ENCODE assay signal across 11 cellular contexts in the genomic region with DNA sequence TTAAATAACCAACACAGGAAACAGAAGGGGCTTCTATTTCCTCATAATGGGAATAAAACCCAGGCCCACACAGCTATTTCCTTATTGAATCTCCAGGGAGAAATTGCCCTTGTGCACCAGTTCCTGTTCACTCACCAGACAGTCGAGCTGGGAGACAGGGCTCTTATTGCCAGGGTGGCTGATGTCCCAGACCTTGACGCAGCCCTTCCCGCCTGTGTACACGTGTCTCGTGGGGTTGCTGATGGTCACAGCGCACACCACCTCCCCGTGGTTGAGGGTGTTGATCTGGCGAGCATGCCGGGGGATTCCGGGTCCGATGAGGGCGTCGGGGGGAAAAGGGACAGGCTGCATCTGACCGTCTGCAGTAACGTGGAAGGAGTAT.
DNase-seq lines count a peak whose midpoint lies in the region; ATAC-seq and TF ChIP-seq lines count a peak whose summit lies in the region.
"Had no signal": no experiment of that assay in that cellular context is flagged by ENCODE, and none has a peak within 500 bp of the region (broad histone marks: within the 10 kb centered on the region; RNA-seq: fewer than 3 reads in every experiment).

No MANE protein-coding gene starts in this region.

- no peaks in the 10 kb centered on the region for H3K9me3 ChIP-seq in BE2C
- H3K9me3 ChIP-seq in ascending aorta, result no peaks in the 10 kb centered on the region

- H3K27me3 ChIP-seq in BE2C, result no peaks in the 10 kb centered on the region
- H3K27me3 ChIP-seq in ascending aorta, result no peaks in the 10 kb centered on the region

- no peak for ATAC-seq in stimulated activated naive CD8-positive, alpha-beta T cell treated with anti-CD3 and anti-CD28 coated beads, Interleukin-15, Interleukin-2, amounts not matched to agents 100 U/mL and 50 U/mL, for 24 hours

- H3K36me3 Mint-ChIP-seq in immature natural killer cell, result peaks cover 28 to 65% (median 47%) of the 10 kb centered on the region in 3 donors
- peaks cover 55% of the 10 kb centered on the region for H3K36me3 Mint-ChIP-seq in progenitor cell of endocrine pancreas (ENCODE audit: insufficient read depth)
- H3K36me3 Mint-ChIP-seq: activated naive CD4-positive, alpha-beta T cell treated with anti-CD3 and anti-CD28 coated beads, Interleukin-2, amount 50 U/mL, for 24 hours had no signal

- H3K9me3 Mint-ChIP-seq in immature natural killer cell, result no peaks in the 10 kb centered on the region
- peaks cover 2% of the 10 kb centered on the region for H3K9me3 Mint-ChIP-seq in progenitor cell of endocrine pancreas (ENCODE audit: low read depth)
- H3K9me3 Mint-ChIP-seq: activated naive CD4-positive, alpha-beta T cell treated with anti-CD3 and anti-CD28 coated beads, Interleukin-2, amount 50 U/mL, for 24 hours had no signal

- DNase-seq in BE2C (peak; percentile 72), ascending aorta (ENCODE audit: low spot score in 2 of 2) (peak; percentile 46 to 90), immature natural killer cell (peak; percentile 15 to 52 (median 33)), progenitor cell of endocrine pancreas (ENCODE audit: low spot score, unreplicated experiment) (no peak), HPDE6-E6E7 (ENCODE audit: extremely low spot score) (no peak), G401 (ENCODE audit: low spot score) (no peak), T1000 (lab: John Stamatoyannopoulos, UW) (no peak)
- DNase-seq in stimulated activated naive CD8-positive, alpha-beta T cell treated with anti-CD3 and anti-CD28 coated beads, Interleukin-15, Interleukin-2, amounts not matched to agents 100 U/mL and 50 U/mL, for 24 hours, result no peak
- DNase-seq: NCI-H510A, T-helper 9 cell had no signal

- H3K27ac Mint-ChIP-seq in immature natural killer cell (peak overlapping the region in 4 of 6 donors; percentile 77 to 94 (median 88)), progenitor cell of endocrine pancreas (peak overlapping the region; percentile 26)
- H3K27ac Mint-ChIP-seq: activated naive CD4-positive, alpha-beta T cell treated with anti-CD3 and anti-CD28 coated beads, Interleukin-2, amount 50 U/mL, for 24 hours had no signal

- H3K27ac ChIP-seq in ascending aorta, result peak overlapping the region; percentile 75 to 82

- peak overlapping the region; percentile 0 to 71 (median 45) for H3K4me3 Mint-ChIP-seq in immature natural killer cell
- no peak overlapping the region for H3K4me3 Mint-ChIP-seq in progenitor cell of endocrine pancreas (ENCODE audit: low read depth)
- H3K4me3 Mint-ChIP-seq: activated naive CD4-positive, alpha-beta T cell treated with anti-CD3 and anti-CD28 coated beads, Interleukin-2, amount 50 U/mL, for 24 hours had no signal

- peaks cover 28% of the 10 kb centered on the region for H3K4me1 ChIP-seq in BE2C
- H3K4me1 ChIP-seq in ascending aorta, result peaks cover 24 to 57% of the 10 kb centered on the region in 2 donors

- TF ChIP-seq CTCF in BE2C (IDR thresholded peaks at IDR 0.05; ENCODE audit: low read depth, low read length) (peak; percentile 21; the same call in 1 of the 2 replicates), ascending aorta (IDR thresholded peaks at IDR 0.05) (peak in 1 of 3 experiments; percentile 31), progenitor cell of endocrine pancreas (IDR thresholded peaks at IDR 0.05; ENCODE audit: unreplicated experiment) (no peak)

- H3K4me3 ChIP-seq in BE2C (ENCODE audit: low read depth, low read length), result no peak overlapping the region
- H3K4me3 ChIP-seq in ascending aorta, result peak overlapping the region; percentile 14 to 22

- H3K27me3 Mint-ChIP-seq in immature natural killer cell (ENCODE audit: low read depth in 3 of 3) (peaks cover 0 to 6% (median 3%) of the 10 kb centered on the region in 3 donors), progenitor cell of endocrine pancreas (no peaks in the 10 kb centered on the region)
- H3K27me3 Mint-ChIP-seq: activated naive CD4-positive, alpha-beta T cell treated with anti-CD3 and anti-CD28 coated beads, Interleukin-2, amount 50 U/mL, for 24 hours had no signal

- intact Hi-C loops in ascending aorta (cut with DNase I), result no loop called here

- in situ Hi-C loops in G401 (cut with HindIII; ENCODE audit: low sequenced_read_pairs), result no loop called here

- H3K36me3 ChIP-seq in BE2C (peaks cover 13% of the 10 kb centered on the region), ascending aorta (peaks cover 4 to 23% of the 10 kb centered on the region in 2 donors)

- H3K4me1 Mint-ChIP-seq in immature natural killer cell (peaks cover 51 to 52% of the 10 kb centered on the region in 2 donors), progenitor cell of endocrine pancreas (ENCODE audit: low read depth) (peaks cover 19% of the 10 kb centered on the region)

Comparison
In these comparisons a context has a peak if more than half of its experiments do, and no peak if none do; other contexts are left out.
1. DNase-seq: peak in BE2C (single experiment), ascending aorta (2 of 2) and immature natural killer cell (3 of 3); none in progenitor cell of endocrine pancreas (single experiment), stimulated activated naive CD8-positive, alpha-beta T cell treated with anti-CD3 and anti-CD28 coated beads, Interleukin-15, Interleukin-2, amounts not matched to agents 100 U/mL and 50 U/mL, for 24 hours (single experiment), HPDE6-E6E7 (single experiment), G401 (single experiment) and T1000 (single experiment).